Comparison of ENCODE assay signal across 1 cellular context in the genomic region with DNA sequence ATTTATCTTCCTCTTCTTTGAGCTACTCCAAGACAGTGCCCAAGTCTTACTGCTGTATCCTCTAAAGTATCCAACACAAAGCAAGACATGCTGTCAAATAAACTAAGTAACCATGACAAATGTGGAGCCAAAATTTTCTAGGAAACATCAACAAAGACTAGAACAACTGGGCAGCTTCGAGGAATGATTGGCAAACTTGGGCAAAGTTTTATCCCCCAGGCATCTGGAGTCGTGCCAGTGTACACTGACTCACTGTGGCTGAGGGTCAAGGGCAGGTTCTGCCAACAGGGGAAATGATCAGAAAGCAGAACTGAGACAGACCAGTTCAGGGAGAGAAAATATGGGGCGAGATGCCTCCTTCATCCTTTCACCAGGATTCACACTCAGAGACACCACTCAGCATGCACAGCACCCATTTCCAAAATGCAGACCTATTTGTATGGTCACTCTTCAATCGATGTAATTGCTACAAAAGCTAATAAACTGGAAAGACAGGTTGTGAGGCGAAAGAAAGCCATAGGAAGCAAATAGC.
TF ChIP-seq lines count a peak whose summit lies in the region.

No MANE protein-coding gene starts in this region.

TF ChIP-seq in GM23338, 12 proteins besides CTCF, POLR2A, EP300 and RAD21 (continued from another document):
- TF ChIP-seq, protein P1, sequence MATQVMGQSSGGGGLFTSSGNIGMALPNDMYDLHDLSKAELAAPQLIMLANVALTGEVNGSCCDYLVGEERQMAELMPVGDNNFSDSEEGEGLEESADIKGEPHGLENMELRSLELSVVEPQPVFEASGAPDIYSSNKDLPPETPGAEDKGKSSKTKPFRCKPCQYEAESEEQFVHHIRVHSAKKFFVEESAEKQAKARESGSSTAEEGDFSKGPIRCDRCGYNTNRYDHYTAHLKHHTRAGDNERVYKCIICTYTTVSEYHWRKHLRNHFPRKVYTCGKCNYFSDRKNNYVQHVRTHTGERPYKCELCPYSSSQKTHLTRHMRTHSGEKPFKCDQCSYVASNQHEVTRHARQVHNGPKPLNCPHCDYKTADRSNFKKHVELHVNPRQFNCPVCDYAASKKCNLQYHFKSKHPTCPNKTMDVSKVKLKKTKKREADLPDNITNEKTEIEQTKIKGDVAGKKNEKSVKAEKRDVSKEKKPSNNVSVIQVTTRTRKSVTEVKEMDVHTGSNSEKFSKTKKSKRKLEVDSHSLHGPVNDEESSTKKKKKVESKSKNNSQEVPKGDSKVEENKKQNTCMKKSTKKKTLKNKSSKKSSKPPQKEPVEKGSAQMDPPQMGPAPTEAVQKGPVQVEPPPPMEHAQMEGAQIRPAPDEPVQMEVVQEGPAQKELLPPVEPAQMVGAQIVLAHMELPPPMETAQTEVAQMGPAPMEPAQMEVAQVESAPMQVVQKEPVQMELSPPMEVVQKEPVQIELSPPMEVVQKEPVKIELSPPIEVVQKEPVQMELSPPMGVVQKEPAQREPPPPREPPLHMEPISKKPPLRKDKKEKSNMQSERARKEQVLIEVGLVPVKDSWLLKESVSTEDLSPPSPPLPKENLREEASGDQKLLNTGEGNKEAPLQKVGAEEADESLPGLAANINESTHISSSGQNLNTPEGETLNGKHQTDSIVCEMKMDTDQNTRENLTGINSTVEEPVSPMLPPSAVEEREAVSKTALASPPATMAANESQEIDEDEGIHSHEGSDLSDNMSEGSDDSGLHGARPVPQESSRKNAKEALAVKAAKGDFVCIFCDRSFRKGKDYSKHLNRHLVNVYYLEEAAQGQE (IDR thresholded peaks at IDR 0.05; ENCODE audit: unreplicated experiment) = no peak
- no peak for TF ChIP-seq STAT1 (IDR thresholded peaks at IDR 0.05; ENCODE audit: unreplicated experiment)
- TF ChIP-seq, protein P2, sequence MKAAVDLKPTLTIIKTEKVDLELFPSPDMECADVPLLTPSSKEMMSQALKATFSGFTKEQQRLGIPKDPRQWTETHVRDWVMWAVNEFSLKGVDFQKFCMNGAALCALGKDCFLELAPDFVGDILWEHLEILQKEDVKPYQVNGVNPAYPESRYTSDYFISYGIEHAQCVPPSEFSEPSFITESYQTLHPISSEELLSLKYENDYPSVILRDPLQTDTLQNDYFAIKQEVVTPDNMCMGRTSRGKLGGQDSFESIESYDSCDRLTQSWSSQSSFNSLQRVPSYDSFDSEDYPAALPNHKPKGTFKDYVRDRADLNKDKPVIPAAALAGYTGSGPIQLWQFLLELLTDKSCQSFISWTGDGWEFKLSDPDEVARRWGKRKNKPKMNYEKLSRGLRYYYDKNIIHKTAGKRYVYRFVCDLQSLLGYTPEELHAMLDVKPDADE (IDR thresholded peaks at IDR 0.05) = no peak
- no peak for TF ChIP-seq EZH2phosphoT487 (IDR thresholded peaks at IDR 0.05; ENCODE audit: unreplicated experiment)
